In the genomic region with DNA sequence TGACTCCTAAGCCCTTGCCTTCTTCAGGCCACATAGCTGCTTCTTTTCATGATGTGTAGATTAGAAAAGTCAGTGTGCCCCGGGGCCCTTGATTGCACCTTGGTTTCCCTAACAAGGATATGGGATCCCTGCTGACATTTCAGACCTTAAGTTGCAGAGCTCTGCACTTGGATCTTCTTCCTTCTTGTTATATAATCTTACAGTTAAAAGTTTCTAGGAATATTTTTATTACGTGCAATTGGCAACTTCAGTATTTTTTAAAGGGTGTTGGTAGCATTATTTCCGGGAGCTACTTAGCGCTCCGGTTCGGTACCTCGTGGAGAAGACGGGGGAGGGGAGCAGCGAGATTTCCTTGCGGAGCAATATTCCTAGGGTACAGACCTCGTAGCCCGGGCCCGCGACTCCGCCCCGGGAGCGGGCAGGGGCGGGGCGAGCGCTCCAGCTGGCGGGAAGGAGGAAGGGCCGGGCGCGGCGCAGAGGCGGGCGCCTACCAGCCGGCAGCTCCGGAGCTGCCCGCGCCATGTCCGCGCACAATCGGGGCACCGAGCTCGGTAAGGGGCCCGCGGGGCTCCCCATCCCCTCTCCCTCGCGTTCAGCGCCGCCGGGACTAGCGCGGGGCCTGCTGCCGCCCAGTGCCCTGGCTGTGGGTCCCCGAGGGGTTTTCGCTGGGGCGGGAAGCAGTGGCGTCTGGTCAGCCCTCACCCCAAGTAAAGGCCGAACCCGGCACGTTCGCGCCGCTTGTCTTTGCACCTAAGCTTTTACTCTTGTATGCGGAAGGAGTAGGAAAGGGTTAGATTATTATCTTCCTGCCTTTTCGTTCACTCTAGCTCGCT, we compare ENCODE assay signal across 9 cellular contexts. TPM values are rescaled to one million over a fixed set of nuclear protein-coding genes. Genes with fewer than 3 reads are reported as not detected.
A peak's percentile ranks its signal among the peaks of the same experiment; 100 is the strongest.
DNase-seq lines count a peak whose midpoint lies in the region; ATAC-seq, FAIRE-seq and TF ChIP-seq lines count a peak whose summit lies in the region.
"Had no signal": no experiment of that assay in that cellular context is flagged by ENCODE, and none has a peak within 500 bp of the region (broad histone marks: within the 10 kb centered on the region; RNA-seq: fewer than 3 reads in every experiment).

A gene (plus strand): TSS at position 469 of the 833 bp plus-strand sequence. CDS start 52 bp downstream, at position 521.

- TF ChIP-seq CTCF in AG04450 (IDR thresholded peaks at IDR 0.05; ENCODE audit: low read depth, low read length), result no peak
- TF ChIP-seq CTCF in kidney (IDR thresholded peaks at IDR 0.05; ENCODE audit: borderline replicate concordance, extremely low read depth, insufficient read depth), result no peak

- no peaks in the 10 kb centered on the region for H3K9me3 ChIP-seq in AG04450 (ENCODE audit: control insufficient read depth, insufficient read depth, low read length)
- no peaks in the 10 kb centered on the region for H3K9me3 ChIP-seq in kidney (ENCODE audit: control insufficient read depth in 1 of 2, low read length in 2 of 2)

- peak; percentile 84 for ATAC-seq in GM18861 (IDR thresholded peaks at IDR 0.05; ENCODE audit: unreplicated experiment)
- peak; percentile 95 for ATAC-seq in HG03095 (IDR thresholded peaks at IDR 0.05; ENCODE audit: unreplicated experiment)

- POLR2A ChIA-PET in AG04450 (lab: Yijun Ruan, JAX), result interaction anchor here (0.6 to 1.8 kb wide), 7 partner anchors 12 to 222 kb away, joined by 3 to 12 read pairs (median 5); no protein-coding TSS in a partner anchor

- no peak for FAIRE-seq in kidney (lab: Jason Lieb, UNC)
- FAIRE-seq: TTC549 had no signal

- H3K27ac ChIP-seq in AG04450 (ENCODE audit: low read depth, low read length), result peak within 1 kb of the TSS; percentile 84
- peak within 1 kb of the TSS; percentile 87 for H3K27ac ChIP-seq in kidney (ENCODE audit: low read depth in 2 of 2, low read length in 2 of 2)

- no peaks in the 10 kb centered on the region for H3K27me3 ChIP-seq in AG04450 (ENCODE audit: control insufficient read depth, insufficient read depth, low read length)

- H3K36me3 ChIP-seq in kidney (ENCODE audit: control insufficient read depth in 1 of 2, insufficient read depth in 2 of 2, low read length in 2 of 2), result no peaks in the 10 kb centered on the region

- peak within 1 kb of the TSS; percentile 57 to 91 for H3K9ac ChIP-seq in kidney (ENCODE audit: low read length in 2 of 2)

- CTCF ChIA-PET in AG04450 (lab: Charles Lee), result interaction anchor here (0.7 to 6.1 kb wide), 4 partner anchors 10 to 18 kb away, joined by 3 to 49 read pairs (median 4); no protein-coding TSS in a partner anchor

- H3K4me1 ChIP-seq in kidney (ENCODE audit: control insufficient read depth in 1 of 2, insufficient read depth in 1 of 2, low read depth in 1 of 2, low read length in 2 of 2), result no peaks in the 10 kb centered on the region

- no peak for DNase-seq in AG04450 (ENCODE audit: low read depth, low spot score)
- DNase-seq in NCI-H2171 (lab: John Stamatoyannopoulos, UW), result peak; percentile 52
- DNase-seq in activated CD4-positive, CD25-positive, alpha-beta regulatory T cell treated with anti-CD3 and anti-CD28 coated beads, Interleukin-2, amount 50 U/mL, for 16 hours (ENCODE audit: low read depth, low spot score), result peak; percentile 15
- DNase-seq in cerebellar cortex (ENCODE audit: low spot score), result peak; percentile 70
- peak; percentile 93 for DNase-seq in kidney
- DNase-seq in stimulated activated CD4-positive, alpha-beta T cell treated with anti-CD3 and anti-CD28 coated beads, Interleukin-15, amount 100 ng/mL, for 24 hours, result peak; percentile 77

- H3K4me3 ChIP-seq in AG04450 (ENCODE audit: low read depth, low read length) (peak within 1 kb of the TSS; percentile 72), kidney (ENCODE audit: low read length in 2 of 2) (peak within 1 kb of the TSS; percentile 90 to 91)

- intact Hi-C loops in kidney (cut with DNase I), result no loop called here

RNA-seq across cellular contexts. Expression of the gene that starts here (rescaled TPM):
- polyA plus RNA-seq in AG04450 (2011; rRNA removed) (32.5 and 44.3 TPM in 2 replicates), kidney (ENCODE audit: insufficient read depth, low read depth, low replicate concordance) (59.5 TPM)
- polyA minus RNA-seq in AG04450 (2011; rRNA and poly(A)+ RNA removed), result 22.4 and 30.9 TPM in 2 replicates
- 40.2 TPM for total RNA-seq in kidney
